In genomic region chr9:91099471-91099870, GRCh38 we compare ENCODE assay signal across 11 cellular contexts.
DNase-seq lines count a peak whose midpoint lies in the region; ATAC-seq and TF ChIP-seq lines count a peak whose summit lies in the region.
"Had no signal": no experiment of that assay in that cellular context is flagged by ENCODE, and none has a peak within 500 bp of the region (broad histone marks: within the 10 kb centered on the region; RNA-seq: fewer than 3 reads in every experiment).

No MANE protein-coding gene starts in this region.

- H3K4me1 ChIP-seq in heart left ventricle (peaks cover 3 to 41% (median 30%) of the 10 kb centered on the region in 12 donors), hepatocyte (ENCODE audit: insufficient read depth) (peaks cover 10% of the 10 kb centered on the region), HAP-1 (no peaks in the 10 kb centered on the region)

- peaks cover 83% of the 10 kb centered on the region for H3K4me1 Mint-ChIP-seq in activated T-helper 1 cell treated with anti-CD3 and anti-CD28 coated beads, Interleukin-12 subunit alpha, Interleukin-12 subunit beta, Interleukin-2, Interleukin-4 antibody, amounts not matched to agents 30 ng/mL and 10 ng/mL and 1 ng/mL, durations not matched to agents 14 hours and 24 hours and 36 hours (ENCODE audit: low read depth)
- peaks cover 25% of the 10 kb centered on the region for H3K4me1 Mint-ChIP-seq in type B pancreatic cell (ENCODE audit: unreplicated experiment)

- no peak for DNase-seq in heart left ventricle
- DNase-seq in Right ventricle myocardium superior = no peak
- DNase-seq in activated T-helper 1 cell treated with anti-CD3 and anti-CD28 coated beads, Interleukin-12 subunit alpha, Interleukin-12 subunit beta, Interleukin-2, Interleukin-4 antibody, amounts not matched to agents 30 ng/mL and 10 ng/mL and 1 ng/mL, durations not matched to agents 14 hours and 24 hours and 36 hours (ENCODE audit: low spot score) = no peak
- no peak for DNase-seq in hepatocyte (ENCODE audit: low spot score)
- DNase-seq in type B pancreatic cell (ENCODE audit: extremely low spot score, unreplicated experiment) = no peak
- no peak for DNase-seq in HAP-1 (ENCODE audit: low spot score in 2 of 2)
- DNase-seq: mesendoderm, NCI-H1417 treated with DMSO at 0.1 percent for 48 hours had no signal

- H3K9me2 ChIP-seq in hepatocyte (replicated peaks; ENCODE audit: insufficient read depth) = no peaks in the 10 kb centered on the region

- H3K9me3 Mint-ChIP-seq in activated T-helper 1 cell treated with anti-CD3 and anti-CD28 coated beads, Interleukin-12 subunit alpha, Interleukin-12 subunit beta, Interleukin-2, Interleukin-4 antibody, amounts not matched to agents 30 ng/mL and 10 ng/mL and 1 ng/mL, durations not matched to agents 14 hours and 24 hours and 36 hours = peaks cover 16% of the 10 kb centered on the region
- H3K9me3 Mint-ChIP-seq in type B pancreatic cell = peaks cover 7% of the 10 kb centered on the region

- H3K9me3 ChIP-seq in heart left ventricle (peaks cover 0 to 6% (median 0%) of the 10 kb centered on the region in 12 donors), hepatocyte (ENCODE audit: low read depth) (no peaks in the 10 kb centered on the region), HAP-1 (no peaks in the 10 kb centered on the region)
- H3K9me3 ChIP-seq: prostate gland had no signal

- H3K36me3 Mint-ChIP-seq in activated T-helper 1 cell treated with anti-CD3 and anti-CD28 coated beads, Interleukin-12 subunit alpha, Interleukin-12 subunit beta, Interleukin-2, Interleukin-4 antibody, amounts not matched to agents 30 ng/mL and 10 ng/mL and 1 ng/mL, durations not matched to agents 14 hours and 24 hours and 36 hours (ENCODE audit: low read depth) = peaks cover 31% of the 10 kb centered on the region
- peaks cover 4% of the 10 kb centered on the region for H3K36me3 Mint-ChIP-seq in type B pancreatic cell

- no peaks in the 10 kb centered on the region for H3K79me2 ChIP-seq in hepatocyte

- peak overlapping the region; percentile 37 for H3K4me2 ChIP-seq in hepatocyte

- peaks cover 8% of the 10 kb centered on the region for H3K27me3 Mint-ChIP-seq in activated T-helper 1 cell treated with anti-CD3 and anti-CD28 coated beads, Interleukin-12 subunit alpha, Interleukin-12 subunit beta, Interleukin-2, Interleukin-4 antibody, amounts not matched to agents 30 ng/mL and 10 ng/mL and 1 ng/mL, durations not matched to agents 14 hours and 24 hours and 36 hours (ENCODE audit: insufficient read depth)
- H3K27me3 Mint-ChIP-seq in type B pancreatic cell = peaks cover 4% of the 10 kb centered on the region

- TF ChIP-seq CTCF in heart left ventricle (IDR thresholded peaks at IDR 0.05) = no peak
- TF ChIP-seq CTCF in hepatocyte (IDR thresholded peaks at IDR 0.05; ENCODE audit: poor library complexity) = no peak
- no peak for TF ChIP-seq CTCF in type B pancreatic cell (conservative IDR thresholded peaks at IDR 0.05)

- H3K4me3 Mint-ChIP-seq in activated T-helper 1 cell treated with anti-CD3 and anti-CD28 coated beads, Interleukin-12 subunit alpha, Interleukin-12 subunit beta, Interleukin-2, Interleukin-4 antibody, amounts not matched to agents 30 ng/mL and 10 ng/mL and 1 ng/mL, durations not matched to agents 14 hours and 24 hours and 36 hours = peak overlapping the region; percentile 72
- H3K4me3 Mint-ChIP-seq in type B pancreatic cell = no peak overlapping the region

- H3K27me3 ChIP-seq in heart left ventricle = no peaks in the 10 kb centered on the region
- no peaks in the 10 kb centered on the region for H3K27me3 ChIP-seq in hepatocyte
- peaks cover 3% of the 10 kb centered on the region; the same call in 1 of the 2 replicates for H3K27me3 ChIP-seq in HAP-1 (ENCODE audit: low read depth)

- ATAC-seq in heart left ventricle (no peak), Right ventricle myocardium superior (ENCODE audit: poor library complexity) (no peak), HG03108 (IDR thresholded peaks at IDR 0.05; ENCODE audit: unreplicated experiment) (no peak), GM18505 (IDR thresholded peaks at IDR 0.05; ENCODE audit: unreplicated experiment) (no peak)

- WGBS in heart left ventricle, 4 donors = 66 to 79% (median 70%) methylated on average over 4 of the region's 4 CpGs
- WGBS in hepatocyte (ENCODE audit: low lambda C conversion rate, missing lambda C conversion rate) = 90% methylated on average over 4 of the region's 4 CpGs

- H3K4me3 ChIP-seq in heart left ventricle (peak overlapping the region in 1 of 12 donors; percentile 25), hepatocyte (no peak overlapping the region), HAP-1 (no peak overlapping the region)
- H3K4me3 ChIP-seq: prostate gland had no signal

- H2AFZ ChIP-seq in hepatocyte = no peak overlapping the region

- H3K36me3 ChIP-seq in heart left ventricle = no peaks in the 10 kb centered on the region
- H3K36me3 ChIP-seq in hepatocyte (replicated peaks; ENCODE audit: insufficient read depth, low read depth) = no peaks in the 10 kb centered on the region
- H3K36me3 ChIP-seq in HAP-1 (replicated peaks) = no peaks in the 10 kb centered on the region
- H3K36me3 ChIP-seq: prostate gland had no signal

- no peaks in the 10 kb centered on the region for H4K20me1 ChIP-seq in hepatocyte (ENCODE audit: insufficient read depth, poor library complexity, severe bottlenecking)

- peak overlapping the region; percentile 94 for H3K27ac Mint-ChIP-seq in activated T-helper 1 cell treated with anti-CD3 and anti-CD28 coated beads, Interleukin-12 subunit alpha, Interleukin-12 subunit beta, Interleukin-2, Interleukin-4 antibody, amounts not matched to agents 30 ng/mL and 10 ng/mL and 1 ng/mL, durations not matched to agents 14 hours and 24 hours and 36 hours
- peak overlapping the region; percentile 66 for H3K27ac Mint-ChIP-seq in type B pancreatic cell

- no peak for TF ChIP-seq POLR2A in heart left ventricle (IDR thresholded peaks at IDR 0.05)
- no peak for TF ChIP-seq POLR2A in GM18505 (IDR thresholded peaks at IDR 0.05; ENCODE audit: borderline replicate concordance, extremely low read depth, insufficient read depth, insufficient read length)

- intact Hi-C loops in heart left ventricle (cut with DNase I) (loop anchor here in 4 of 10 donors (5.0 to 10.0 kb wide), 5 partner anchors 93 to 333 kb away; partner anchors contain the start of genes NFIL3 (in 3 of the 4) and AUH (in 1 of the 4)), Right ventricle myocardium superior (cut with DNase I) (no loop called here)
- intact Hi-C loops in activated T-helper 1 cell treated with anti-CD3 and anti-CD28 coated beads, Interleukin-12 subunit alpha, Interleukin-12 subunit beta, Interleukin-2, Interleukin-4 antibody, amounts not matched to agents 30 ng/mL and 10 ng/mL and 1 ng/mL, durations not matched to agents 14 hours and 24 hours and 36 hours (cut with micrococcal nuclease) = no loop called here

- peak overlapping the region; percentile 26 to 87 (median 76) for H3K27ac ChIP-seq in heart left ventricle
- H3K27ac ChIP-seq in hepatocyte = no peak overlapping the region

- in situ Hi-C loops in HAP-1 (cut with MboI; ENCODE audit: low sequenced_read_pairs) = no loop called here
